12 cellular contexts compared by ENCODE assay signal in genomic region chr16:10362077-10362863, GRCh38. TPM values are rescaled to one million over a fixed set of nuclear protein-coding genes. Genes with fewer than 3 reads are reported as not detected.
DNase-seq lines count a peak whose midpoint lies in the region; ATAC-seq and TF ChIP-seq lines count a peak whose summit lies in the region.
"Had no signal": no experiment of that assay in that cellular context is flagged by ENCODE, and none has a peak within 500 bp of the region (broad histone marks: within the 10 kb centered on the region; RNA-seq: fewer than 3 reads in every experiment).

No MANE protein-coding gene starts in this region.

- peak overlapping the region; percentile 2 to 93 (median 80) for H3K27ac Mint-ChIP-seq in CD4-positive, alpha-beta memory T cell
- peak overlapping the region in 1 of 2 donors; percentile 79 for H3K27ac Mint-ChIP-seq in effector memory CD8-positive, alpha-beta T cell
- H3K27ac Mint-ChIP-seq in neural progenitor cell, result no peak overlapping the region

- no peaks in the 10 kb centered on the region for H3K27me3 Mint-ChIP-seq in CD4-positive, alpha-beta memory T cell
- H3K27me3 Mint-ChIP-seq in effector memory CD8-positive, alpha-beta T cell, result no peaks in the 10 kb centered on the region
- H3K27me3 Mint-ChIP-seq in neural progenitor cell (ENCODE audit: insufficient read depth, low read depth), result no peaks in the 10 kb centered on the region

- peaks cover 19% of the 10 kb centered on the region for H3K4me1 ChIP-seq in CD4-positive, alpha-beta memory T cell (ENCODE audit: insufficient read depth, low read length)
- peaks cover 3% of the 10 kb centered on the region for H3K4me1 ChIP-seq in mammary epithelial cell (ENCODE audit: insufficient read depth, low read length)
- H3K4me1 ChIP-seq in neural progenitor cell, result no peaks in the 10 kb centered on the region
- H3K4me1 ChIP-seq: upper lobe of left lung had no signal

- no peaks in the 10 kb centered on the region for H3K9me3 ChIP-seq in CD4-positive, alpha-beta memory T cell (ENCODE audit: control insufficient read depth in 1 of 2, low read length in 2 of 2)
- H3K9me3 ChIP-seq in mammary epithelial cell (replicated peaks; ENCODE audit: insufficient read depth, low read length) (no peaks in the 10 kb centered on the region), neural progenitor cell (ENCODE audit: low read depth) (no peaks in the 10 kb centered on the region)
- H3K9me3 ChIP-seq: ovary, upper lobe of left lung had no signal

- peaks cover 0 to 4% of the 10 kb centered on the region in 2 donors for H3K36me3 Mint-ChIP-seq in CD4-positive, alpha-beta memory T cell
- H3K36me3 Mint-ChIP-seq in effector memory CD8-positive, alpha-beta T cell (ENCODE audit: insufficient read depth), result peaks cover 2% of the 10 kb centered on the region
- H3K36me3 Mint-ChIP-seq in neural progenitor cell, result no peaks in the 10 kb centered on the region

- ATAC-seq in HG03135 (IDR thresholded peaks at IDR 0.05; ENCODE audit: unreplicated experiment) (peak; percentile 84), GM18519 (IDR thresholded peaks at IDR 0.05; ENCODE audit: low FRiP score, unreplicated experiment) (no peak), GM21576 (IDR thresholded peaks at IDR 0.05; ENCODE audit: unreplicated experiment) (no peak)
- peak; percentile 24 for ATAC-seq in effector memory CD8-positive, alpha-beta T cell (replicated peaks)

- H3K9ac ChIP-seq in mammary epithelial cell (ENCODE audit: insufficient read depth, low read length) (no peak overlapping the region), neural progenitor cell (no peak overlapping the region)

- intact Hi-C loops in CD4-positive, alpha-beta memory T cell (cut with micrococcal nuclease), result loop anchor here (5.0 kb wide), 1 partner anchor 35 kb away; no protein-coding TSS in a partner anchor
- intact Hi-C loops in mammary epithelial cell (cut with micrococcal nuclease), result no loop called here

- H3K27ac ChIP-seq in CD4-positive, alpha-beta memory T cell (ENCODE audit: low read depth, low read length), result no peak overlapping the region
- H3K27ac ChIP-seq in mammary epithelial cell (ENCODE audit: insufficient read depth, low read depth, low read length) (no peak overlapping the region), neural progenitor cell (no peak overlapping the region)
- H3K27ac ChIP-seq: ovary, upper lobe of left lung had no signal

- POLR2A ChIA-PET in CD4-positive, alpha-beta memory T cell (lab: Charles Lee; ENCODE audit: partially characterized antibody), result interaction anchor here (1.1 to 2.0 kb wide), 4 partner anchors 24 to 47 kb away, joined by 3 to 17 read pairs (median 6); partner anchors contain the start of gene ATF7IP2

- CTCF ChIA-PET in CD4-positive, alpha-beta memory T cell (lab: Charles Lee; ENCODE audit: partially characterized antibody), result interaction anchor here (0.8 to 1.8 kb wide), 4 partner anchors 43 to 148 kb away, joined by 3 to 6 read pairs (median 4); no protein-coding TSS in a partner anchor
- CTCF ChIA-PET in mammary epithelial cell (lab: Charles Lee; ENCODE audit: low non-redundant PET), result no interaction called here

- in situ Hi-C loops in mammary epithelial cell (cut with MboI; ENCODE audit: low sequenced_read_pairs in 2 of 2), result no loop called here

- dilution Hi-C loops in mammary epithelial cell (cut with HindIII; ENCODE audit: low sequenced_read_pairs), result no loop called here

- H3K27me3 ChIP-seq in CD4-positive, alpha-beta memory T cell (ENCODE audit: insufficient read depth, low read length), result no peaks in the 10 kb centered on the region
- H3K27me3 ChIP-seq in mammary epithelial cell (ENCODE audit: insufficient read depth, low read length) (no peaks in the 10 kb centered on the region), neural progenitor cell (no peaks in the 10 kb centered on the region)
- H3K27me3 ChIP-seq: ovary, upper lobe of left lung had no signal

- 86% methylated on average over 9 of the region's 9 CpGs for WGBS in mammary epithelial cell (ENCODE audit: low coverage, missing lambda C conversion rate)

- no peaks in the 10 kb centered on the region for H3K36me3 ChIP-seq in CD4-positive, alpha-beta memory T cell (ENCODE audit: insufficient read depth, low read length)
- H3K36me3 ChIP-seq in mammary epithelial cell (ENCODE audit: insufficient read depth, low read length) (no peaks in the 10 kb centered on the region), neural progenitor cell (no peaks in the 10 kb centered on the region)
- H3K36me3 ChIP-seq: ovary, upper lobe of left lung had no signal

- no peak overlapping the region for H2AFZ ChIP-seq in mammary epithelial cell (ENCODE audit: low read depth, low read length)
- H2AFZ ChIP-seq in neural progenitor cell (replicated peaks), result no peak overlapping the region

- H3K4me2 ChIP-seq in mammary epithelial cell (ENCODE audit: insufficient read depth, low read depth, low read length) (no peak overlapping the region), neural progenitor cell (no peak overlapping the region)

- peaks cover 0 to 9% (median 4%) of the 10 kb centered on the region in 8 donors for H3K9me3 Mint-ChIP-seq in CD4-positive, alpha-beta memory T cell
- no peaks in the 10 kb centered on the region for H3K9me3 Mint-ChIP-seq in effector memory CD8-positive, alpha-beta T cell
- H3K9me3 Mint-ChIP-seq in neural progenitor cell, result no peaks in the 10 kb centered on the region

- peaks cover 9 to 20% (median 13%) of the 10 kb centered on the region in 4 donors for H3K4me1 Mint-ChIP-seq in CD4-positive, alpha-beta memory T cell
- peaks cover 7% of the 10 kb centered on the region in 2 donors for H3K4me1 Mint-ChIP-seq in effector memory CD8-positive, alpha-beta T cell (ENCODE audit: low read depth in 2 of 2)
- H3K4me1 Mint-ChIP-seq in neural progenitor cell, result no peaks in the 10 kb centered on the region

- no TSS peak for BruUV-seq in mammary epithelial cell (replicated peaks; lab: Mats Ljungman, UMichigan)

- peak overlapping the region; percentile 57 to 85 (median 67) for H3K4me3 Mint-ChIP-seq in CD4-positive, alpha-beta memory T cell
- peak overlapping the region in 1 of 2 donors; percentile 53 for H3K4me3 Mint-ChIP-seq in effector memory CD8-positive, alpha-beta T cell
- H3K4me3 Mint-ChIP-seq in neural progenitor cell, result no peak overlapping the region

- H3K79me2 ChIP-seq in mammary epithelial cell (ENCODE audit: insufficient read depth, low read length) (no peaks in the 10 kb centered on the region), neural progenitor cell (ENCODE audit: low read depth) (no peaks in the 10 kb centered on the region)

- H4K20me1 ChIP-seq in mammary epithelial cell (ENCODE audit: insufficient read depth, low read length) (no peaks in the 10 kb centered on the region), neural progenitor cell (ENCODE audit: low read depth) (no peaks in the 10 kb centered on the region)

- no peak for TF ChIP-seq CTCF in mammary epithelial cell (conservative IDR thresholded peaks at IDR 0.05 in 1 of 2, IDR thresholded peaks at IDR 0.05 in 1 of 2; ENCODE audit: extremely low read depth in 1 of 2, insufficient read depth in 1 of 2, low read depth in 1 of 2, low read length in 2 of 2)
- TF ChIP-seq CTCF in neural progenitor cell (IDR thresholded peaks at IDR 0.05), result no peak

- H3K4me3 ChIP-seq in CD4-positive, alpha-beta memory T cell (ENCODE audit: low read length in 2 of 2), result no peak overlapping the region
- no peak overlapping the region for H3K4me3 ChIP-seq in mammary epithelial cell (replicated peaks in 1 of 3; ENCODE audit: insufficient read depth in 1 of 3, low read depth in 2 of 3, low read length in 3 of 3)
- H3K4me3 ChIP-seq in neural progenitor cell, result no peak overlapping the region
- H3K4me3 ChIP-seq: ovary, upper lobe of left lung had no signal

- H3F3A ChIP-seq in neural progenitor cell (ENCODE audit: low read depth), result no peaks in the 10 kb centered on the region

- peak in 4 of 5 donors; percentile 4 to 33 (median 18) for DNase-seq in CD4-positive, alpha-beta memory T cell
- DNase-seq in SKM-1 (lab: John Stamatoyannopoulos, UW; ENCODE audit: unreplicated experiment), result peak; percentile 41
- DNase-seq in effector memory CD8-positive, alpha-beta T cell, result no peak
- DNase-seq in mammary epithelial cell, result no peak
- DNase-seq in neural progenitor cell (ENCODE audit: low spot score), result no peak
- DNase-seq: GOT3, NCI-H2081 treated with DMSO at 0.1 percent for 48 hours, ovary, upper lobe of left lung had no signal

RNA-seq across cellular contexts. Expression of gene ATF7IP2, which starts 23.6 kb away (rescaled TPM):
- 10 to 100 TPM; 51.1 to 58.0 TPM for total RNA-seq in CD4-positive, alpha-beta memory T cell
- 100 to 1,000 TPM; 108 to 170 TPM for polyA plus RNA-seq in CD4-positive, alpha-beta memory T cell
- total RNA-seq in mammary epithelial cell, result 10 to 100 TPM in 1 of 2 donors, 1 to 10 TPM in 1; 6.8 to 10.0 TPM
- 2.3 TPM for polyA plus RNA-seq in mammary epithelial cell
- polyA minus RNA-seq in mammary epithelial cell, result not detected
- 19.3 and 31.0 TPM in 2 replicates for total RNA-seq in neural progenitor cell (ENCODE audit: low replicate concordance)

Comparison
In these comparisons a context has a peak if more than half of its experiments do, and no peak if none do; other contexts are left out.
1. DNase-seq: peak in CD4-positive, alpha-beta memory T cell (4 of 5) and SKM-1 (single experiment); none in effector memory CD8-positive, alpha-beta T cell (0 of 3), mammary epithelial cell (single experiment) and neural progenitor cell (single experiment).
2. ATAC-seq: peak in HG03135 (single experiment) and effector memory CD8-positive, alpha-beta T cell (single experiment); none in GM18519 (single experiment) and GM21576 (single experiment).